8 cellular contexts compared by ENCODE assay signal in genomic region chr16:381788-382717, GRCh38. TPM values are rescaled to one million over a fixed set of nuclear protein-coding genes. Genes with fewer than 3 reads are reported as not detected.
DNase-seq lines count a peak whose midpoint lies in the region; ATAC-seq, FAIRE-seq and TF ChIP-seq lines count a peak whose summit lies in the region.

A gene with protein sequence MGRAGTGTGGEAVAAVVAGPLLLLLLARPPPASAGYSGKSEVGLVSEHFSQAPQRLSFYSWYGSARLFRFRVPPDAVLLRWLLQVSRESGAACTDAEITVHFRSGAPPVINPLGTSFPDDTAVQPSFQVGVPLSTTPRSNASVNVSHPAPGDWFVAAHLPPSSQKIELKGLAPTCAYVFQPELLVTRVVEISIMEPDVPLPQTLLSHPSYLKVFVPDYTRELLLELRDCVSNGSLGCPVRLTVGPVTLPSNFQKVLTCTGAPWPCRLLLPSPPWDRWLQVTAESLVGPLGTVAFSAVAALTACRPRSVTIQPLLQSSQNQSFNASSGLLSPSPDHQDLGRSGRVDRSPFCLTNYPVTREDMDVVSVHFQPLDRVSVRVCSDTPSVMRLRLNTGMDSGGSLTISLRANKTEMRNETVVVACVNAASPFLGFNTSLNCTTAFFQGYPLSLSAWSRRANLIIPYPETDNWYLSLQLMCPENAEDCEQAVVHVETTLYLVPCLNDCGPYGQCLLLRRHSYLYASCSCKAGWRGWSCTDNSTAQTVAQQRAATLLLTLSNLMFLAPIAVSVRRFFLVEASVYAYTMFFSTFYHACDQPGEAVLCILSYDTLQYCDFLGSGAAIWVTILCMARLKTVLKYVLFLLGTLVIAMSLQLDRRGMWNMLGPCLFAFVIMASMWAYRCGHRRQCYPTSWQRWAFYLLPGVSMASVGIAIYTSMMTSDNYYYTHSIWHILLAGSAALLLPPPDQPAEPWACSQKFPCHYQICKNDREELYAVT (minus strand): TSS chr16:381978. CDS start chr16:381821, 157 bp downstream.

- peak; percentile 95 for DNase-seq in GM12891 (ENCODE audit: insufficient read length, low spot score)
- peak; percentile 86 for DNase-seq in HEK293T (ENCODE audit: extremely low spot score)
- DNase-seq in NCI-H748 (lab: John Stamatoyannopoulos, UW; ENCODE audit: unreplicated experiment), result peak; percentile 52
- DNase-seq in activated T-cell treated with anti-CD3 and anti-CD28 coated beads, Interleukin-2, amount 50 U/mL, for 1 hour, result peak; percentile 71
- DNase-seq in erythroblast (lab: John Stamatoyannopoulos, UW), result peak; percentile 78 to 86
- DNase-seq in stimulated activated effector memory CD8-positive, alpha-beta T cell treated with anti-CD3 and anti-CD28 coated beads, Interleukin-12 subunit alpha, Interleukin-12 subunit beta, amount 100 ng/mL, for 72 hours (ENCODE audit: low spot score in 2 of 2), result peak; percentile 51 to 79

- TF ChIP-seq POLR2A in GM12891 (IDR thresholded peaks at IDR 0.05; ENCODE audit: low read depth, low read length), result no peak
- no peak for TF ChIP-seq POLR2A in erythroblast (IDR thresholded peaks at IDR 0.05; ENCODE audit: low read length)

- CTCF ChIA-PET in HEK293T (lab: Yijun Ruan, JAX), result no interaction called here

- no peaks in the 10 kb centered on the region for H3K9me3 Mint-ChIP-seq in stimulated activated effector memory CD8-positive, alpha-beta T cell treated with anti-CD3 and anti-CD28 coated beads, Interleukin-12 subunit alpha, Interleukin-12 subunit beta, amount 100 ng/mL, for 72 hours

- H3K36me3 ChIP-seq in mucosa of stomach (ENCODE audit: control insufficient read depth, insufficient read depth, low read length), result peaks cover 2% of the 10 kb centered on the region

- no peaks in the 10 kb centered on the region for H3K27me3 ChIP-seq in mucosa of stomach (ENCODE audit: control insufficient read depth, insufficient read depth, low read length)

- peak within 1 kb of the TSS; percentile 60 for H3K4me3 Mint-ChIP-seq in stimulated activated effector memory CD8-positive, alpha-beta T cell treated with anti-CD3 and anti-CD28 coated beads, Interleukin-12 subunit alpha, Interleukin-12 subunit beta, amount 100 ng/mL, for 72 hours

- POLR2A ChIA-PET in HEK293T (lab: Yijun Ruan, JAX), result interaction anchor here (0.9 to 4.0 kb wide), 3 partner anchors 11 to 18 kb away, joined by 4 to 17 read pairs (median 6); partner anchors contain the start of gene MRPL28

- peak; percentile 64 for FAIRE-seq in GM12891 (lab: Jason Lieb, UNC)

- no peaks in the 10 kb centered on the region for H3K36me3 Mint-ChIP-seq in stimulated activated effector memory CD8-positive, alpha-beta T cell treated with anti-CD3 and anti-CD28 coated beads, Interleukin-12 subunit alpha, Interleukin-12 subunit beta, amount 100 ng/mL, for 72 hours

- peaks cover 29% of the 10 kb centered on the region for H3K4me1 ChIP-seq in mucosa of stomach (ENCODE audit: control insufficient read depth, insufficient read depth, low read length)

- H3K9me3 ChIP-seq in mucosa of stomach (ENCODE audit: control insufficient read depth, low read length), result no peaks in the 10 kb centered on the region

- H3K27ac Mint-ChIP-seq in stimulated activated effector memory CD8-positive, alpha-beta T cell treated with anti-CD3 and anti-CD28 coated beads, Interleukin-12 subunit alpha, Interleukin-12 subunit beta, amount 100 ng/mL, for 72 hours, result peak within 1 kb of the TSS; percentile 26

- peak within 1 kb of the TSS; percentile 80 for H3K9ac ChIP-seq in mucosa of stomach (ENCODE audit: low read length)

- H3K4me3 ChIP-seq in mucosa of stomach (ENCODE audit: low read length), result peak within 1 kb of the TSS; percentile 50

- peak; percentile 73 for ATAC-seq in stimulated activated effector memory CD8-positive, alpha-beta T cell treated with anti-CD3 and anti-CD28 coated beads, Interleukin-12 subunit alpha, Interleukin-12 subunit beta, amount 100 ng/mL, for 72 hours
- ATAC-seq in GM18858 (IDR thresholded peaks at IDR 0.05; ENCODE audit: unreplicated experiment), result no peak

- peaks cover 18% of the 10 kb centered on the region for H3K4me1 Mint-ChIP-seq in stimulated activated effector memory CD8-positive, alpha-beta T cell treated with anti-CD3 and anti-CD28 coated beads, Interleukin-12 subunit alpha, Interleukin-12 subunit beta, amount 100 ng/mL, for 72 hours

TF ChIP-seq in GM12891, 5 proteins besides CTCF, POLR2A, EP300 and RAD21:
- TF ChIP-seq TAF1 (IDR thresholded peaks at IDR 0.05; ENCODE audit: low read depth, low read length) (no peak), POLR2AphosphoS5 (IDR thresholded peaks at IDR 0.05; ENCODE audit: low read depth, low read length) (no peak), POU2F2 (IDR thresholded peaks at IDR 0.05; ENCODE audit: low read depth, low read length) (no peak), PAX5 (IDR thresholded peaks at IDR 0.05; ENCODE audit: insufficient read depth, low read length, severe bottlenecking) (no peak), SPI1 (IDR thresholded peaks at IDR 0.05; ENCODE audit: low read depth, low read length) (0 out of 2 replicates have a peak, but pooled peaks have one; percentile 20)

TF ChIP-seq in HEK293T, 16 proteins besides CTCF, POLR2A, EP300 and RAD21:
- TF ChIP-seq ARNT (IDR thresholded peaks at IDR 0.05), result no peak
- TF ChIP-seq NFRKB (IDR thresholded peaks at IDR 0.05), result no peak
- TF ChIP-seq FOXM1 (IDR thresholded peaks at IDR 0.05; ENCODE audit: borderline replicate concordance), result 0 out of 2 replicates have a peak, but pooled peaks have one; percentile 14
- TF ChIP-seq TARDBP (IDR thresholded peaks at IDR 0.05), result peak; percentile 56; the same call in 1 of the 2 replicates
- no peak for TF ChIP-seq FOXA1 (IDR thresholded peaks at IDR 0.05)
- TF ChIP-seq PKNOX1 (IDR thresholded peaks at IDR 0.05), result no peak
- no peak for TF ChIP-seq L3MBTL2 (conservative IDR thresholded peaks at IDR 0.05)
- no peak for TF ChIP-seq ZNF384 (IDR thresholded peaks at IDR 0.05)
- TF ChIP-seq ELF4 (IDR thresholded peaks at IDR 0.05), result no peak
- TF ChIP-seq FOXK2 (IDR thresholded peaks at IDR 0.05), result no peak
- no peak for TF ChIP-seq BHLHE40 (IDR thresholded peaks at IDR 0.05; ENCODE audit: borderline replicate concordance)
- TF ChIP-seq CTBP1 (IDR thresholded peaks at IDR 0.05; ENCODE audit: borderline replicate concordance), result no peak
- no peak for TF ChIP-seq SP1 (IDR thresholded peaks at IDR 0.05)
- no peak for TF ChIP-seq LEF1 (IDR thresholded peaks at IDR 0.05; ENCODE audit: borderline replicate concordance)

RNA-seq across cellular contexts. Expression of the gene that starts here (rescaled TPM):
- 19.7 TPM for polyA plus RNA-seq in GM12891 (2012; ENCODE audit: low read depth, missing spikeins)
